8 cellular contexts compared by ENCODE assay signal in the genomic region with DNA sequence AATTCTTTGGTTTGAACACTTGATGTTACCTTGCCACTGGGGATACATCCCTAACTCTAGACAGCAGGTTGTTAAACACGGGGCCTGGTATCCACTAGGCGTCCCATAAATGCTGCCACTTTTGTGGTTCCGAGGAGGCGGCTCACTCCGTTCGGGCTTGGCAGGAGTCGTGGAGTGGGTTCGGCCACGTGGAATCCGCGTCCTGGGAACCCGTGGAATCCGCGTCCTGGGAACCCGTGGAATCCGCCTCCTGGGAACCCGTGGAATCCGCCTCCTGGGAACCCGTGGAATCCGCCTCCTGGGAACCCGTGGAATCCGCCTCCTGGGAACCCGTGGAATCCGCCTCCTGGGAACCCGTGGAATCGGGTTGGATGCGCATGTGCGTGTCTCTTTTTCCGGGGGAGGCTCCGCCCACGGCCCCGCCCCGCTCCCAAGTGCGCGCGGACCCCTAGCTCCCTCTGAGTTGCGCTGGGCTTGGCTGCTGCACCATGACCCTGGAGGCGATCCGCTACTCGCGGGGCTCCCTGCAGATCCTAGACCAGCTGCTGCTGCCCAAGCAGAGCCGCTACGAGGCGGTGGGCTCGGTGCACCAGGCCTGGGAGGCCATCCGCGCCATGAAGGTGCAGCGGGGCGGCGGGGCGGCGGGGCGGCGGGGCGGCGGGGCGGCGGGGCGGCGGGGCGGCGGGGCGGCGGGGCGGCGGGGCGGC.
DNase-seq lines count a peak whose midpoint lies in the region; ATAC-seq lines count a peak whose summit lies in the region.

TSS of gene MRI1 (plus strand) at position 422 of the 707 bp plus-strand sequence. CDS start at position 489, 67 bp downstream.

- DNase-seq in EL = peak; percentile 77
- DNase-seq in NOMO-1 treated with DMSO at 0.1 percent for 48 hours (lab: John Stamatoyannopoulos, UW; ENCODE audit: unreplicated experiment) = peak; percentile 51
- peak; percentile 58 for DNase-seq in activated T-cell treated with anti-CD3 and anti-CD28 coated beads for 24 hours (ENCODE audit: low read depth)
- peak; percentile 96 for DNase-seq in epidermal melanocyte (ENCODE audit: insufficient read length, low spot score)
- peak; percentile 74 for DNase-seq in midbrain (lab: John Stamatoyannopoulos, UW)
- peak; percentile 69 for DNase-seq in stimulated activated CD8-positive, alpha-beta memory T cell treated with anti-CD3 and anti-CD28 coated beads, Interleukin-4, amount 100 ng/mL, for 24 hours (ENCODE audit: low read depth)

- ATAC-seq in HG03354 (IDR thresholded peaks at IDR 0.05; ENCODE audit: poor library complexity, severe bottlenecking, unreplicated experiment) (peak; percentile 57), HG02840 (IDR thresholded peaks at IDR 0.05; ENCODE audit: low FRiP score, unreplicated experiment) (no peak)
